In the genomic region with DNA sequence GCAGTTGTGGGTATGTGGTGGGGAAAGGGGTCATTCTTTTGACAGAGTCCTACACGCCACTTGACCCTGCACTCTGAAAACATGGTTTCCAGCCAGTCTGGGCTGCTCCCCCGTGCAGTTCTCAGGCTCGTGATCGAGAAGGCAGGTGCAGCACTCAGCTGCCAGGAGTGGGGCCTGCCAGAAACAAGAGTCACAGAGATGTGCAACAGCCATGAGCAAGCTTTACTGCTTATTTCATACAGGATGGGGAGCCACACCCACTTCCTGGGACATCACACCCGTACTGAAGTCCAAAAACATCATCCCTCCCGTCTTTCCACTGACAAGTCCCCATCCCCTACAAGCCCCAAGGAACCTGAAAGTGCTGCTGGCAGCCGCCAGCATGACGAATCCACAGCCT, we compare ENCODE assay signal across 11 cellular contexts. TPM values are rescaled to one million over a fixed set of nuclear protein-coding genes. Genes with fewer than 3 reads are reported as not detected.
A peak's percentile ranks its signal among the peaks of the same experiment; 100 is the strongest.
DNase-seq lines count a peak whose midpoint lies in the region; ATAC-seq and TF ChIP-seq lines count a peak whose summit lies in the region.
"Had no signal": no experiment of that assay in that cellular context is flagged by ENCODE, and none has a peak within 500 bp of the region (broad histone marks: within the 10 kb centered on the region; RNA-seq: fewer than 3 reads in every experiment).

No MANE protein-coding gene starts in this region.

- H3K36me3 Mint-ChIP-seq in activated naive CD4-positive, alpha-beta T cell treated with anti-CD3 and anti-CD28 coated beads for 36 hours (ENCODE audit: low read depth), result no peaks in the 10 kb centered on the region
- H3K36me3 Mint-ChIP-seq in stimulated activated memory B cell treated with anti-CD40 and anti-IgM and Interleukin-4, amounts not matched to agents 10 μg/mL and 1 μg/mL and 100 μg/mL, for 72 hours, result no peaks in the 10 kb centered on the region

- ATAC-seq in stimulated activated memory B cell treated with anti-CD40 and anti-IgM and Interleukin-4, amounts not matched to agents 10 μg/mL and 1 μg/mL and 100 μg/mL, for 72 hours, result no peak
- no peak for ATAC-seq in omental fat pad (ENCODE audit: low FRiP score)

- H3K4me1 Mint-ChIP-seq in activated naive CD4-positive, alpha-beta T cell treated with anti-CD3 and anti-CD28 coated beads for 36 hours (ENCODE audit: low read depth), result peaks cover 78% of the 10 kb centered on the region
- peaks cover 58% of the 10 kb centered on the region for H3K4me1 Mint-ChIP-seq in stimulated activated memory B cell treated with anti-CD40 and anti-IgM and Interleukin-4, amounts not matched to agents 10 μg/mL and 1 μg/mL and 100 μg/mL, for 72 hours

- H3K27ac Mint-ChIP-seq in activated naive CD4-positive, alpha-beta T cell treated with anti-CD3 and anti-CD28 coated beads for 36 hours, result peak overlapping the region; percentile 92
- peak overlapping the region; percentile 9 for H3K27ac Mint-ChIP-seq in stimulated activated memory B cell treated with anti-CD40 and anti-IgM and Interleukin-4, amounts not matched to agents 10 μg/mL and 1 μg/mL and 100 μg/mL, for 72 hours

- peaks cover 7% of the 10 kb centered on the region for H3K27me3 Mint-ChIP-seq in activated naive CD4-positive, alpha-beta T cell treated with anti-CD3 and anti-CD28 coated beads for 36 hours (ENCODE audit: low read depth)
- H3K27me3 Mint-ChIP-seq in stimulated activated memory B cell treated with anti-CD40 and anti-IgM and Interleukin-4, amounts not matched to agents 10 μg/mL and 1 μg/mL and 100 μg/mL, for 72 hours, result peaks cover 18% of the 10 kb centered on the region

- intact Hi-C loops in activated naive CD4-positive, alpha-beta T cell treated with anti-CD3 and anti-CD28 coated beads for 36 hours (cut with micrococcal nuclease), result loop anchor here (2.0 to 5.0 kb wide), 2 partner anchors 18 to 337 kb away; no protein-coding TSS in a partner anchor

- H3K9me3 Mint-ChIP-seq in activated naive CD4-positive, alpha-beta T cell treated with anti-CD3 and anti-CD28 coated beads for 36 hours, result no peaks in the 10 kb centered on the region
- H3K9me3 Mint-ChIP-seq in stimulated activated memory B cell treated with anti-CD40 and anti-IgM and Interleukin-4, amounts not matched to agents 10 μg/mL and 1 μg/mL and 100 μg/mL, for 72 hours, result no peaks in the 10 kb centered on the region

- peak overlapping the region; percentile 88 for H3K4me3 Mint-ChIP-seq in activated naive CD4-positive, alpha-beta T cell treated with anti-CD3 and anti-CD28 coated beads for 36 hours
- H3K4me3 Mint-ChIP-seq in stimulated activated memory B cell treated with anti-CD40 and anti-IgM and Interleukin-4, amounts not matched to agents 10 μg/mL and 1 μg/mL and 100 μg/mL, for 72 hours, result peak overlapping the region; percentile 8

- peak; percentile 81 for DNase-seq in activated naive CD4-positive, alpha-beta T cell treated with anti-CD3 and anti-CD28 coated beads for 36 hours
- no peak for DNase-seq in activated naive CD4-positive, alpha-beta T cell treated with Interleukin-2 at 50 U/mL for 16 hours
- DNase-seq in RKO (ENCODE audit: low spot score), result peak; percentile 67
- peak; percentile 39 for DNase-seq in central memory CD4-positive, alpha-beta T cell
- DNase-seq in putamen (ENCODE audit: low spot score), result no peak
- no peak for DNase-seq in omental fat pad (ENCODE audit: low spot score)
- no peak for DNase-seq in NCI-H446 treated with DMSO at 0.1 percent for 48 hours (lab: John Stamatoyannopoulos, UW)
- DNase-seq: NCI-H1105, NCI-H82, tibial artery had no signal

- no peak for TF ChIP-seq CTCF in omental fat pad (IDR thresholded peaks at IDR 0.05)

- CTCF ChIA-PET in activated naive CD4-positive, alpha-beta T cell treated with anti-CD3 and anti-CD28 coated beads for 36 hours (lab: Charles Lee), result interaction anchor here (0.7 to 2.2 kb wide), 3 partner anchors 9 to 96 kb away, joined by 4 to 10 read pairs (median 7); no protein-coding TSS in a partner anchor

RNA-seq across cellular contexts. Expression of a gene that starts 9.3 kb away (rescaled TPM):
- total RNA-seq in activated naive CD4-positive, alpha-beta T cell treated with anti-CD3 and anti-CD28 coated beads for 36 hours, result 1 to 10 TPM; 2.8 to 4.0 TPM
- under 1 TPM in 1 of 4 donors, not detected in 3; 0.46 TPM for total RNA-seq in omental fat pad

RNA-seq across cellular contexts. Expression of a gene that starts 13.3 kb away (rescaled TPM):
- total RNA-seq in activated naive CD4-positive, alpha-beta T cell treated with anti-CD3 and anti-CD28 coated beads for 36 hours, result 10 to 100 TPM; 41.3 to 47.8 TPM
- 10 to 100 TPM; 25.5 to 39.4 (median 31.6) TPM for total RNA-seq in omental fat pad

RNA-seq across cellular contexts. Expression of a gene that starts 24.1 kb away (rescaled TPM):
- 1 to 10 TPM; 7.1 to 9.2 TPM for total RNA-seq in activated naive CD4-positive, alpha-beta T cell treated with anti-CD3 and anti-CD28 coated beads for 36 hours
- total RNA-seq in omental fat pad, result 10 to 100 TPM; 11.2 to 75.3 (median 25.2) TPM

RNA-seq across cellular contexts. Expression of a gene that starts 33.4 kb away (rescaled TPM):
- 1 to 10 TPM; 6.8 to 7.9 TPM for total RNA-seq in activated naive CD4-positive, alpha-beta T cell treated with anti-CD3 and anti-CD28 coated beads for 36 hours
- total RNA-seq in omental fat pad, result 1 to 10 TPM; 1.6 to 3.2 (median 2.3) TPM

RNA-seq across cellular contexts. Expression of a gene that starts 36.8 kb away (rescaled TPM):
- under 1 TPM; 0.17 to 0.19 TPM for total RNA-seq in activated naive CD4-positive, alpha-beta T cell treated with anti-CD3 and anti-CD28 coated beads for 36 hours
- total RNA-seq in omental fat pad, result under 1 TPM; 0.12 to 0.56 (median 0.47) TPM

Comparison
In these comparisons a context has a peak if more than half of its experiments do, and no peak if none do; other contexts are left out.
1. DNase-seq: peak in activated naive CD4-positive, alpha-beta T cell treated with anti-CD3 and anti-CD28 coated beads for 36 hours (single experiment), RKO (single experiment) and central memory CD4-positive, alpha-beta T cell (single experiment); none in activated naive CD4-positive, alpha-beta T cell treated with Interleukin-2 at 50 U/mL for 16 hours (single experiment), putamen (single experiment), omental fat pad (single experiment) and NCI-H446 treated with DMSO at 0.1 percent for 48 hours (single experiment).